28 cellular contexts compared by ENCODE assay signal in the genomic region with DNA sequence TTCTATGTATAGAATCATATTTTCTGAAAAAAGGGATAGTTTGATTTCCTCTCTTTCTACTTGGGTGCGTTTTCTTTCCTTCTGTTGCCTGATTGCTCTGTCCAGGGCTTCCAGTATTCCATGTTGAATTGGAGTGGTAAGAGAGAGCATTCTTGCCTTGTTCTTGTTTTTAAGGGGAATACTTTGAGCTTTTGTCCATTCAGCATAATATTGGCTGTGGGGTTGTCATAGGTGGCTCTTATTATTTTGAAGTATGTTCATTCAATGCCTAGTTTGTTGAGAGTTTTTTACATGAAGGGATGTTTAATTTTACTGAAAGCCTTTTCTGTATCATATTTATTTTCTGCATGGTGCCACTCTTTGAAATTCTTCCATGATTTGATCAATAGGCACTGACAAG.
"Had no signal": no experiment of that assay in that cellular context is flagged by ENCODE, and none has a peak within 500 bp of the region (broad histone marks: within the 10 kb centered on the region; RNA-seq: fewer than 3 reads in every experiment).

No MANE protein-coding gene starts in this region.

- H3K36me3 ChIP-seq: colonic mucosa, esophagus muscularis mucosa, esophagus squamous epithelium, gastrocnemius medialis, gastroesophageal sphincter, heart left ventricle, heart right ventricle had no signal

- H3K9me3 ChIP-seq: colonic mucosa, esophagus squamous epithelium, gastrocnemius medialis had no signal

- H3K27ac ChIP-seq: colonic mucosa, coronary artery, dorsolateral prefrontal cortex, epithelial cell of prostate, esophagus muscularis mucosa, esophagus squamous epithelium, foreskin keratinocyte, gastrocnemius medialis, gastroesophageal sphincter, heart left ventricle, heart right ventricle had no signal

- H3K4me3 ChIP-seq: colonic mucosa, coronary artery, dorsolateral prefrontal cortex, esophagus muscularis mucosa, esophagus squamous epithelium, gastrocnemius medialis, gastroesophageal sphincter, heart left ventricle, heart right ventricle had no signal

- DNase-seq: colonic mucosa; cortex of kidney; dermis blood vessel endothelial cell; dorsolateral prefrontal cortex; effector CD4-positive, alpha-beta T cell; effector CD8-positive, alpha-beta T cell; effector memory CD4-positive, alpha-beta T cell; effector memory CD8-positive, alpha-beta T cell; endodermal cell; erythroblast; esophagus squamous epithelium; foreskin fibroblast; foreskin keratinocyte; foreskin melanocyte; gastrocnemius medialis; glutamatergic neuron; head of caudate nucleus; heart left ventricle; heart right ventricle had no signal

- H3K4me1 ChIP-seq: colonic mucosa, esophagus muscularis mucosa, esophagus squamous epithelium, foreskin keratinocyte, gastrocnemius medialis, gastroesophageal sphincter, heart left ventricle, heart right ventricle had no signal

- ATAC-seq: effector memory CD8-positive, alpha-beta T cell; esophagus mucosa; foreskin keratinocyte; gastrocnemius medialis; gastroesophageal sphincter; heart left ventricle; heart right ventricle had no signal

- H3K27me3 ChIP-seq: colonic mucosa, foreskin keratinocyte, gastrocnemius medialis, gastroesophageal sphincter had no signal

- FAIRE-seq: colon, endometrium, endothelial cell of umbilical vein, frontal cortex had no signal
